ENCODE assay signal across 11 cellular contexts in the genomic region with DNA sequence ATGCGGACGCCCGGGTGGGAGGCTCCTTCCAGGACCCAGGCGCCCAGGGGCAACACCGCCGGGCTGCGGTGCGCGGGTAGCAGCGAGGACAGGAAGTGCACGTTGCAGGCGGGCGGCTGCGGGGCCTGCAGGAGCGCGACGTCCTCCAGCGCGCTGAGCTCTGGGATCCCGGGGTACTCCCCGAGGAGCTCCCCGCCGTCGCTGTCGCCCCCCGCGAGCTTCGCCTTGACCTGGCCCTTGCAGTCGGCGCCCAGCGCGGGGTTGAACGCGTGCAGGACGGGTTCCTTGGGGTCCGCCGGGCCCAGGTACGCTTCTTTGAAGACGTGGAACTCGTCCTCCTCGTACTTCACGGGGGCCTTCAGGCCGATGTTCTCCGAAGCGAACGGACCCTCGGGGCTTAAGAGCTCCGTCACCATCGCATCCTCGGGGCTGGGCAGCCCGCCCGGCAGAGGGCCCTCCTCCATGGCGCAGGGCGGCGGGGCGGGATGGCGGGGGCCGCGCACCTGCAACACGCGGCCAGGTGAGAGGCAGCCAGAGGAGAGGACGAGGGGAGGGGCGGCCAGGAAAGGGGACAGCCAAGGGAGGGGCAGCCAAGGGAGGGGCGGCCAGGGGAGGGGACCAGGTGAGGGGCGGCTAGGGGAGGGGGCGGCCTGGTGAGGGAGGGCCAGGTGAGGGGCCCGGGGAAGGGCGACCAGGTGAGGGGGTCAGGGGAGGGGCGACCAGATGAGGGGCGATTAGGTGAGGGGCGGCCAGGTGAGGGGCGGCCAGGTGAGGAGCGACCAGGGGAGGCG. TPM values are rescaled to one million over a fixed set of nuclear protein-coding genes. Genes with fewer than 3 reads are reported as not detected.
DNase-seq lines count a peak whose midpoint lies in the region; ATAC-seq and TF ChIP-seq lines count a peak whose summit lies in the region.
"Had no signal": no experiment of that assay in that cellular context is flagged by ENCODE, and none has a peak within 500 bp of the region (broad histone marks: within the 10 kb centered on the region; RNA-seq: fewer than 3 reads in every experiment).

No MANE protein-coding gene starts in this region.

- H3K27ac Mint-ChIP-seq in Caco-2 (ENCODE audit: unreplicated experiment): peak overlapping the region; percentile 18
- peak overlapping the region in 2 of 10 donors; percentile 44 to 72 for H3K27ac Mint-ChIP-seq in naive thymus-derived CD8-positive, alpha-beta T cell

- H2AFZ ChIP-seq in OCI-LY7 (ENCODE audit: low read length): no peak overlapping the region
- no peak overlapping the region for H2AFZ ChIP-seq in mammary epithelial cell (ENCODE audit: low read depth, low read length)

- POLR2A ChIA-PET in Caco-2 (lab: Charles Lee) (interaction anchor here (0.6 kb wide), 1 partner anchor 1353 kb away, joined by 6 read pairs; no protein-coding TSS in a partner anchor), OCI-LY7 (lab: Charles Lee) (no interaction called here)
- POLR2A ChIA-PET in naive thymus-derived CD8-positive, alpha-beta T cell (lab: Charles Lee): interaction anchor here (0.5 to 0.6 kb wide), 2 partner anchors 84 to 645 kb away, joined by 4 to 5 read pairs; no protein-coding TSS in a partner anchor

- no peaks in the 10 kb centered on the region for H3K9me3 Mint-ChIP-seq in Caco-2 (ENCODE audit: unreplicated experiment)
- H3K9me3 Mint-ChIP-seq in naive thymus-derived CD8-positive, alpha-beta T cell: no peaks in the 10 kb centered on the region

- dilution Hi-C loops in mammary epithelial cell (cut with HindIII; ENCODE audit: low sequenced_read_pairs): no loop called here

- DNase-seq in Caco-2 (no peak), OCI-LY7 (ENCODE audit: low spot score) (no peak), mammary epithelial cell (no peak), HuH-7 (ENCODE audit: low spot score) (no peak), NCI-H1105 (lab: John Stamatoyannopoulos, UW) (no peak), HCEC 1CT (no peak)
- peak in 7 of 10 donors; percentile 2 to 38 (median 29) for DNase-seq in naive thymus-derived CD8-positive, alpha-beta T cell
- no peak for DNase-seq in activated CD4-positive, CD25-positive, alpha-beta regulatory T cell treated with anti-CD3 and anti-CD28 coated beads, Interleukin-2, amount 50 U/mL, for 72 hours

- CTCF ChIA-PET in Caco-2 (lab: Charles Lee): no interaction called here
- CTCF ChIA-PET in OCI-LY7 (lab: Charles Lee; ENCODE audit: unreplicated experiment): no interaction called here
- CTCF ChIA-PET in mammary epithelial cell (lab: Charles Lee; ENCODE audit: low non-redundant PET): no interaction called here

- intact Hi-C loops in Caco-2 (cut with micrococcal nuclease; ENCODE audit: unreplicated experiment): loop anchor here (5.0 kb wide), 1 partner anchor 92 kb away; the partner anchor contains the start of gene CPT1A
- intact Hi-C loops in OCI-LY7 (cut with micrococcal nuclease; ENCODE audit: unreplicated experiment): loop anchor here (5.0 kb wide), 1 partner anchor 92 kb away; the partner anchor contains the start of gene CPT1A
- intact Hi-C loops in mammary epithelial cell (cut with micrococcal nuclease): no loop called here

- no peaks in the 10 kb centered on the region for H3K9me2 ChIP-seq in OCI-LY7 (ENCODE audit: insufficient read depth, low read length)

- peak in 1 of 2 donors; percentile 45 for ATAC-seq in naive thymus-derived CD8-positive, alpha-beta T cell

- H3K27me3 ChIP-seq in Caco-2 (replicated peaks; ENCODE audit: control insufficient read depth, insufficient read depth, low read length) (no peaks in the 10 kb centered on the region), mammary epithelial cell (ENCODE audit: insufficient read depth, low read length) (no peaks in the 10 kb centered on the region)
- H3K27me3 ChIP-seq: tibial nerve had no signal

- H4K20me1 ChIP-seq in OCI-LY7 (ENCODE audit: insufficient read depth, low read length) (no peaks in the 10 kb centered on the region), mammary epithelial cell (ENCODE audit: insufficient read depth, low read length) (no peaks in the 10 kb centered on the region)

- no peak overlapping the region for H3K27ac ChIP-seq in OCI-LY7 (ENCODE audit: low read depth, low read length, poor library complexity, severe bottlenecking)
- no peak overlapping the region for H3K27ac ChIP-seq in mammary epithelial cell (ENCODE audit: insufficient read depth, low read depth, low read length)

- BruUV-seq in Caco-2 (replicated peaks; lab: Mats Ljungman, UMichigan) (no TSS peak), OCI-LY7 (replicated peaks; lab: Mats Ljungman, UMichigan) (no TSS peak), mammary epithelial cell (replicated peaks; lab: Mats Ljungman, UMichigan) (no TSS peak)

- H3K36me3 ChIP-seq in Caco-2 (ENCODE audit: control insufficient read depth, insufficient read depth, low read length): no peaks in the 10 kb centered on the region
- H3K36me3 ChIP-seq in OCI-LY7 (ENCODE audit: insufficient read depth, low read length): peaks cover 4% of the 10 kb centered on the region
- H3K36me3 ChIP-seq in mammary epithelial cell (ENCODE audit: insufficient read depth, low read length): peaks cover 6% of the 10 kb centered on the region

- H3K79me2 ChIP-seq in OCI-LY7 (ENCODE audit: insufficient read depth, low read depth, low read length) (no peaks in the 10 kb centered on the region), mammary epithelial cell (ENCODE audit: insufficient read depth, low read length) (peaks cover 3% of the 10 kb centered on the region)

- in situ Hi-C loops in mammary epithelial cell (cut with MboI; ENCODE audit: low sequenced_read_pairs in 2 of 2): no loop called here

- TF ChIP-seq CTCF in Caco-2 (IDR thresholded peaks at IDR 0.05; ENCODE audit: insufficient read depth in 1 of 2, low read depth in 1 of 2, low read length in 1 of 2, severe bottlenecking in 1 of 2, unreplicated experiment in 1 of 2): no peak
- TF ChIP-seq CTCF in OCI-LY7 (conservative IDR thresholded peaks at IDR 0.05; ENCODE audit: low read length): no peak
- no peak for TF ChIP-seq CTCF in mammary epithelial cell (conservative IDR thresholded peaks at IDR 0.05 in 1 of 2, IDR thresholded peaks at IDR 0.05 in 1 of 2; ENCODE audit: extremely low read depth in 1 of 2, insufficient read depth in 1 of 2, low read depth in 1 of 2, low read length in 2 of 2)

- peaks cover 5% of the 10 kb centered on the region for H3K27me3 Mint-ChIP-seq in Caco-2 (ENCODE audit: insufficient read depth, unreplicated experiment)
- H3K27me3 Mint-ChIP-seq in naive thymus-derived CD8-positive, alpha-beta T cell: no peaks in the 10 kb centered on the region

- no peaks in the 10 kb centered on the region for H3K9me3 ChIP-seq in Caco-2
- H3K9me3 ChIP-seq in OCI-LY7 (ENCODE audit: low read length): no peaks in the 10 kb centered on the region
- H3K9me3 ChIP-seq in mammary epithelial cell (replicated peaks; ENCODE audit: insufficient read depth, low read length): no peaks in the 10 kb centered on the region
- H3K9me3 ChIP-seq: tibial nerve had no signal

- H3K4me3 ChIP-seq in Caco-2 (ENCODE audit: low read depth, low read length) (peak overlapping the region; percentile 67), OCI-LY7 (ENCODE audit: low read depth, low read length, poor library complexity, severe bottlenecking) (peak overlapping the region; percentile 71), mammary epithelial cell (replicated peaks in 1 of 3; ENCODE audit: insufficient read depth in 1 of 3, low read depth in 2 of 3, low read length in 3 of 3) (peak overlapping the region in 1 of 3 experiments; percentile 58)

- H3K4me2 ChIP-seq in OCI-LY7 (ENCODE audit: low read length): no peak overlapping the region
- H3K4me2 ChIP-seq in mammary epithelial cell (ENCODE audit: insufficient read depth, low read depth, low read length): peak overlapping the region; percentile 28

- WGBS in mammary epithelial cell (ENCODE audit: low coverage, missing lambda C conversion rate): 92% methylated on average over 9 of the region's 74 CpGs

- no peak overlapping the region for H3K9ac ChIP-seq in mammary epithelial cell (ENCODE audit: insufficient read depth, low read length)

- H3K4me1 Mint-ChIP-seq in Caco-2 (ENCODE audit: low read depth, unreplicated experiment): peaks cover 25% of the 10 kb centered on the region
- H3K4me1 Mint-ChIP-seq in naive thymus-derived CD8-positive, alpha-beta T cell: peaks cover 1 to 19% (median 13%) of the 10 kb centered on the region in 4 donors

- H3K4me1 ChIP-seq in Caco-2 (peaks cover 7% of the 10 kb centered on the region; the same call in 1 of the 2 replicates), OCI-LY7 (ENCODE audit: insufficient read depth, low read length, poor library complexity, severe bottlenecking) (no peaks in the 10 kb centered on the region), mammary epithelial cell (ENCODE audit: insufficient read depth, low read length) (no peaks in the 10 kb centered on the region)

- peaks cover 21% of the 10 kb centered on the region for H3K36me3 Mint-ChIP-seq in Caco-2 (ENCODE audit: insufficient read depth, unreplicated experiment)
- peaks cover 0 to 11% (median 4%) of the 10 kb centered on the region in 3 donors for H3K36me3 Mint-ChIP-seq in naive thymus-derived CD8-positive, alpha-beta T cell
- H3K36me3 Mint-ChIP-seq: brain had no signal

- H3K4me3 Mint-ChIP-seq in Caco-2 (ENCODE audit: unreplicated experiment): peak overlapping the region; percentile 72
- H3K4me3 Mint-ChIP-seq in naive thymus-derived CD8-positive, alpha-beta T cell: peak overlapping the region in 8 of 10 donors; percentile 48 to 87 (median 70)

RNA-seq across cellular contexts. Expression of gene TESMIN, which starts 0.9 kb away (rescaled TPM):
- total RNA-seq in Caco-2 (2022) (22.1 and 26.2 TPM in 2 replicates), OCI-LY7 (2022) (19.4 and 24.0 TPM in 2 replicates), mammary epithelial cell (10 to 100 TPM in 1 of 2 donors, 1 to 10 TPM in 1; 8.2 to 15.4 TPM)
- 10.4 and 13.0 TPM in 2 replicates for total RNA-seq in OCI-LY7 (2014; rRNA removed; shearing (Covaris generic))
- polyA plus RNA-seq in mammary epithelial cell: 5.2 TPM
- polyA minus RNA-seq in mammary epithelial cell: not detected
- total RNA-seq in naive thymus-derived CD8-positive, alpha-beta T cell: 1 to 10 TPM; 3.8 to 5.3 TPM
- 1 to 10 TPM in 2 of 3 donors, under 1 TPM in 1; 0.66 to 2.8 (median 2.3) TPM for polyA plus RNA-seq in naive thymus-derived CD8-positive, alpha-beta T cell
- polyA plus RNA-seq: neural cell had no signal

Comparison
In these comparisons a context has a peak if more than half of its experiments do, and no peak if none do; other contexts are left out.
1. DNase-seq: peak in naive thymus-derived CD8-positive, alpha-beta T cell (7 of 10); none in Caco-2 (0 of 2), OCI-LY7 (single experiment), mammary epithelial cell (single experiment), HuH-7 (single experiment), NCI-H1105 (single experiment), HCEC 1CT (single experiment) and activated CD4-positive, CD25-positive, alpha-beta regulatory T cell treated with anti-CD3 and anti-CD28 coated beads, Interleukin-2, amount 50 U/mL, for 72 hours (single experiment).